ENCODE assay signal across 7 cellular contexts in the genomic region with DNA sequence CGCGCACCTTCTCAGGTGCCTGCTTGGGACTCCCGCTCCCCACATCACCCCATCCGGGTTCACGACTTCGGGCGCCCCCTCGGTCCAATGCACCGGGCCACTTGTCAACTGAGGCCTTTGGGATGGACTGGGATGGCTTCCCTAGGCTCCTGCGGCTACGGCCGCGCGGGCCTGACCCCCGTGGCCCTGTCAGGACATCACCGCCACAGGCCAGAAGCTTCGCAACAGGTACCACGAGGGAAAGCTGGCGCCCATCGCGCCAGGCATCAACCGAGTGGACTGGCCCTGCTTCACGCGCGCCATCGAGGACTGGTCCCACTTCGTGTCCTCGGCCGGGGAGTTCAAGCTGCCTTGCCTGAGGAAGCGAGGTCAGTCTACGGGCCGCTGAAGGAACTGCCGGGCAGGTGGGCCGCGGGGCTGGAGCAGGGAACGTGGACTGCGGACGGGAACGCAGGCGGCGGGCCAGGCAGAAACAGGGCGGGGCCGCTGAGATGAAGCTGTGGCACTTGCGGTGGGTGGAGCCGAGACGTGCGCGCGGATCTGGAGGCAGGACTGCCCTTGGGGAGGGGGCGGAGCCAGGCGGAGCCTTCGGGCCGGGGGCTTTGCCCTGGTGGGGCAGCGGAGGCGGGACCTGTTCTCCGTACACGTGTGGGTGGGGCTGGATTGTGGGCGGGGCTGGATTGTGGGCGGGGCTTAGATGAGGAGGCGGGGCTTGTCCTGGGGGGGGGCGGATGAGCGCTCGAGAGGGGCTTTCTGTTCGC. TPM values are rescaled to one million over a fixed set of nuclear protein-coding genes. Genes with fewer than 3 reads are reported as not detected.
DNase-seq lines count a peak whose midpoint lies in the region; ATAC-seq and TF ChIP-seq lines count a peak whose summit lies in the region.

No MANE protein-coding gene starts in this region.

- intact Hi-C loops in right lobe of liver (cut with DNase I), result no loop called here

- H3K27ac ChIP-seq in HL-60 (replicated peaks) (no peak overlapping the region), duodenal mucosa (ENCODE audit: low read depth, low read length) (no peak overlapping the region), right lobe of liver (no peak overlapping the region)

- H3K27me3 ChIP-seq in HL-60 (ENCODE audit: insufficient read depth, poor library complexity, severe bottlenecking), result peaks cover 4% of the 10 kb centered on the region
- peaks cover 8 to 17% of the 10 kb centered on the region in 2 donors for H3K27me3 ChIP-seq in duodenal mucosa (ENCODE audit: control insufficient read depth in 1 of 2, insufficient read depth in 2 of 2, low read length in 2 of 2)
- peaks cover 0 to 6% of the 10 kb centered on the region in 2 donors for H3K27me3 ChIP-seq in right lobe of liver

- H3K4me1 ChIP-seq in duodenal mucosa (ENCODE audit: control insufficient read depth in 1 of 2, insufficient read depth in 2 of 2, low read length in 2 of 2) (peaks cover 0 to 10% of the 10 kb centered on the region in 2 donors), right lobe of liver (peaks cover 0 to 6% (median 0%) of the 10 kb centered on the region in 4 donors)

- H3K9me3 ChIP-seq in duodenal mucosa (ENCODE audit: control insufficient read depth in 1 of 2, low read length in 2 of 2), result no peaks in the 10 kb centered on the region
- no peaks in the 10 kb centered on the region for H3K9me3 ChIP-seq in right lobe of liver

- H3K36me3 ChIP-seq in duodenal mucosa (ENCODE audit: control insufficient read depth in 1 of 2, insufficient read depth in 2 of 2, low read length in 2 of 2), result no peaks in the 10 kb centered on the region
- no peaks in the 10 kb centered on the region for H3K36me3 ChIP-seq in right lobe of liver

- WGBS in right lobe of liver (ENCODE audit: insufficient coverage, low coverage, low lambda C conversion rate, missing lambda C conversion rate), result 7% methylated on average over 27 of the region's 64 CpGs

- TF ChIP-seq POLR2A in right lobe of liver (IDR thresholded peaks at IDR 0.05), result no peak

- peak overlapping the region; percentile 25 for H3K4me3 ChIP-seq in HL-60 (replicated peaks; ENCODE audit: insufficient read depth, low read length)
- H3K4me3 ChIP-seq in duodenal mucosa (ENCODE audit: low read depth in 1 of 2, low read length in 2 of 2), result peak overlapping the region; percentile 57 to 67
- peak overlapping the region; percentile 25 to 43 (median 29) for H3K4me3 ChIP-seq in right lobe of liver

- H3K9ac ChIP-seq in duodenal mucosa (ENCODE audit: low read depth in 1 of 2, low read length in 2 of 2), result no peak overlapping the region

- TF ChIP-seq CTCF in HL-60 (IDR thresholded peaks at IDR 0.05; ENCODE audit: insufficient read depth, low read length), result no peak
- no peak for TF ChIP-seq CTCF in right lobe of liver (IDR thresholded peaks at IDR 0.05)

- ATAC-seq in GM19324 (IDR thresholded peaks at IDR 0.05; ENCODE audit: low FRiP score, unreplicated experiment), result peak; percentile 78
- ATAC-seq in right lobe of liver, result peak; percentile 91 to 93 (median 92)

- peak in 1 of 2 experiments; percentile 48 for DNase-seq in HL-60 (ENCODE audit: low read depth in 1 of 2, low spot score in 1 of 2)
- DNase-seq in activated CD4-positive, alpha-beta T cell treated with anti-CD3 and anti-CD28 coated beads, Interleukin-2, amount 50 U/mL, for 1 hour, result peak; percentile 91
- peak; percentile 78 to 84 (median 81) for DNase-seq in right lobe of liver
- peak; percentile 89 to 95 for DNase-seq in stimulated activated CD4-positive, alpha-beta T cell treated with anti-CD3 and anti-CD28 coated beads, Interleukin-4, amount 100 ng/mL, for 4 hours
- no peak for DNase-seq in NCI-H2107 (lab: John Stamatoyannopoulos, UW)

RNA-seq across cellular contexts. Expression of a gene that starts 13.7 kb away (rescaled TPM):
- not detected for total RNA-seq in right lobe of liver

RNA-seq across cellular contexts. Expression of a gene that starts 15.8 kb away (rescaled TPM):
- 1 to 10 TPM; 2.5 to 4.9 (median 3.4) TPM for total RNA-seq in right lobe of liver

RNA-seq across cellular contexts. Expression of a gene that starts 16.6 kb away (rescaled TPM):
- total RNA-seq in right lobe of liver, result 10 to 100 TPM; 20.6 to 63.3 (median 25.9) TPM

RNA-seq across cellular contexts. Expression of a gene that starts 40.9 kb away (rescaled TPM):
- total RNA-seq in right lobe of liver, result 10 to 100 TPM; 22.3 to 76.0 (median 35.2) TPM
